In genomic region chr20:44600301-44600700, GRCh38 we compare ENCODE assay signal across 10 cellular contexts. TPM values are rescaled to one million over a fixed set of nuclear protein-coding genes. Genes with fewer than 3 reads are reported as not detected.
A peak's percentile ranks its signal among the peaks of the same experiment; 100 is the strongest.
DNase-seq lines count a peak whose midpoint lies in the region; ATAC-seq, FAIRE-seq and TF ChIP-seq lines count a peak whose summit lies in the region.
"Had no signal": no experiment of that assay in that cellular context is flagged by ENCODE, and none has a peak within 500 bp of the region (broad histone marks: within the 10 kb centered on the region; RNA-seq: fewer than 3 reads in every experiment).

No MANE protein-coding gene starts in this region.

- no peak for ATAC-seq in HepG2
- no peak for ATAC-seq in psoas muscle
- no peak for ATAC-seq in HG03159 (IDR thresholded peaks at IDR 0.05; ENCODE audit: unreplicated experiment)
- no peak for ATAC-seq in foreskin keratinocyte

- peaks cover 7 to 21% (median 12%) of the 10 kb centered on the region in 4 donors for H3K4me1 ChIP-seq in liver (ENCODE audit: control insufficient read depth in 4 of 4, insufficient read depth in 4 of 4, low read length in 3 of 4)
- peaks cover 25% of the 10 kb centered on the region for H3K4me1 ChIP-seq in HepG2 (ENCODE audit: insufficient read depth, low read length)
- peaks cover 4 to 89% of the 10 kb centered on the region in 2 donors for H3K4me1 ChIP-seq in right atrium auricular region
- H3K4me1 ChIP-seq in psoas muscle: peaks cover 88% of the 10 kb centered on the region
- H3K4me1 ChIP-seq in foreskin keratinocyte: no peaks in the 10 kb centered on the region

- DNase-seq in HepG2 (ENCODE audit: low spot score): no peak
- no peak for DNase-seq in right atrium auricular region (ENCODE audit: low spot score)
- DNase-seq in psoas muscle: no peak
- no peak for DNase-seq in HT-29 (ENCODE audit: low spot score)
- DNase-seq in SKM-1 (lab: John Stamatoyannopoulos, UW; ENCODE audit: unreplicated experiment): no peak
- DNase-seq in foreskin keratinocyte: no peak
- DNase-seq: NCI-H1417 treated with DMSO at 0.1 percent for 48 hours, NCI-H524 treated with DMSO at 0.1 percent for 48 hours had no signal

- H3K36me3 ChIP-seq in liver (ENCODE audit: control insufficient read depth in 4 of 4, insufficient read depth in 3 of 4, low read depth in 1 of 4, low read length in 3 of 4) (peaks cover 0 to 1% (median 0%) of the 10 kb centered on the region in 4 donors), HepG2 (replicated peaks in 1 of 2; ENCODE audit: control insufficient read depth in 1 of 2, insufficient read depth in 2 of 2, low read length in 2 of 2) (no peaks in the 10 kb centered on the region), right atrium auricular region (peaks cover under 1% of the 10 kb centered on the region), psoas muscle (ENCODE audit: insufficient read depth in 1 of 2, low read depth in 1 of 2) (peaks cover 0 to 23% of the 10 kb centered on the region in 2 donors)

- WGBS in liver: 88% methylated on average over 4 of the region's 4 CpGs
- WGBS in HepG2 (ENCODE audit: low lambda C conversion rate): 91% methylated on average over 4 of the region's 4 CpGs
- WGBS in psoas muscle, 3 donors: 63 to 74% (median 68%) methylated on average over 4 of the region's 4 CpGs

- H3K27me3 ChIP-seq in liver (ENCODE audit: control insufficient read depth in 4 of 4, insufficient read depth in 4 of 4, low read length in 3 of 4): no peaks in the 10 kb centered on the region
- H3K27me3 ChIP-seq in HepG2 (ENCODE audit: control insufficient read depth in 1 of 2, insufficient read depth in 2 of 2, low read length in 2 of 2): no peaks in the 10 kb centered on the region
- no peaks in the 10 kb centered on the region for H3K27me3 ChIP-seq in right atrium auricular region
- no peaks in the 10 kb centered on the region for H3K27me3 ChIP-seq in psoas muscle (ENCODE audit: insufficient read depth in 3 of 3, low read length in 2 of 3)
- H3K27me3 ChIP-seq in foreskin keratinocyte: no peaks in the 10 kb centered on the region

- TF ChIP-seq EP300 in HepG2 (IDR thresholded peaks at IDR 0.05; ENCODE audit: low read depth in 2 of 2, low read length in 2 of 2) (no peak), HepG2 (CRISPR knock-in tag; IDR thresholded peaks at IDR 0.05; ENCODE audit: borderline replicate concordance) (no peak)

- TF ChIP-seq CTCF in liver (IDR thresholded peaks at IDR 0.05; ENCODE audit: low read depth, low read length, missing input control) (no peak), HepG2 (CRISPR knock-in tag; IDR thresholded peaks at IDR 0.05) (no peak), right atrium auricular region (IDR thresholded peaks at IDR 0.05) (no peak), psoas muscle (IDR thresholded peaks at IDR 0.05) (no peak), foreskin keratinocyte (conservative IDR thresholded peaks at IDR 0.05) (no peak)

- no TSS peak for BruUV-seq in HepG2 (replicated peaks; lab: Mats Ljungman, UMichigan)

- POLR2A ChIA-PET in HepG2 (lab: Yijun Ruan, JAX): no interaction called here

- no peak for TF ChIP-seq POLR2A in HepG2 (IDR thresholded peaks at IDR 0.05; ENCODE audit: insufficient read depth in 1 of 2, low read depth in 2 of 2, low read length in 2 of 2)

- peak overlapping the region; percentile 0 to 51 for H3K27ac ChIP-seq in liver (ENCODE audit: low read depth in 1 of 2, low read length in 2 of 2)
- no peak overlapping the region for H3K27ac ChIP-seq in HepG2 (ENCODE audit: extremely low read length, insufficient read depth, low read length)
- peak overlapping the region; percentile 89 to 95 for H3K27ac ChIP-seq in right atrium auricular region
- peak overlapping the region; percentile 82 for H3K27ac ChIP-seq in psoas muscle
- H3K27ac ChIP-seq in foreskin keratinocyte: no peak overlapping the region

- H3K9ac ChIP-seq in liver (ENCODE audit: low read depth in 1 of 2, low read length in 2 of 2) (no peak overlapping the region), HepG2 (ENCODE audit: insufficient read depth, low read depth, low read length) (no peak overlapping the region)

- intact Hi-C loops in HepG2 (cut with micrococcal nuclease; ENCODE audit: unreplicated experiment): no loop called here
- intact Hi-C loops in psoas muscle (cut with DNase I): no loop called here

- no peaks in the 10 kb centered on the region for H3K9me3 ChIP-seq in liver (ENCODE audit: control insufficient read depth in 4 of 4, low read length in 3 of 4)
- H3K9me3 ChIP-seq in HepG2 (ENCODE audit: low read length): no peaks in the 10 kb centered on the region
- H3K9me3 ChIP-seq in right atrium auricular region: no peaks in the 10 kb centered on the region
- H3K9me3 ChIP-seq in psoas muscle: no peaks in the 10 kb centered on the region

- H3K4me2 ChIP-seq in HepG2 (ENCODE audit: low read depth, low read length): no peak overlapping the region

- H3K79me2 ChIP-seq in HepG2 (ENCODE audit: insufficient read depth, low read length): no peaks in the 10 kb centered on the region

- no peaks in the 10 kb centered on the region for H4K20me1 ChIP-seq in HepG2 (ENCODE audit: insufficient read depth, low read length)

- in situ Hi-C loops in HepG2 (cut with HindIII; ENCODE audit: extremely low pct_ligation_motif_present, low pct_unique_long_range_greater_than_20kb): no loop called here

- no peak for TF ChIP-seq RAD21 in liver (IDR thresholded peaks at IDR 0.05)
- TF ChIP-seq RAD21 in HepG2 (CRISPR knock-in tag; IDR thresholded peaks at IDR 0.05): no peak

- H2AFZ ChIP-seq in HepG2 (ENCODE audit: low read length): no peak overlapping the region

- H3K4me3 ChIP-seq in liver (ENCODE audit: low read depth in 1 of 3, low read length in 3 of 3): no peak overlapping the region
- H3K4me3 ChIP-seq in HepG2 (replicated peaks in 1 of 3; ENCODE audit: insufficient read depth in 1 of 3, low read depth in 2 of 3, low read length in 3 of 3): no peak overlapping the region
- no peak overlapping the region for H3K4me3 ChIP-seq in right atrium auricular region
- H3K4me3 ChIP-seq in psoas muscle: peak overlapping the region; percentile 39

- CTCF ChIA-PET in HepG2 (lab: Yijun Ruan, JAX; ENCODE audit: low intra/inter-chr PET ratio, low total read pairs): no interaction called here

- no peak for FAIRE-seq in HepG2 (lab: Jason Lieb, UNC)

RNA-seq across cellular contexts. Expression of gene PKIG, which starts 17.9 kb away (rescaled TPM):
- total RNA-seq in liver (10 to 100 TPM; 10.6 to 23.1 TPM), HepG2 (2016; rRNA removed; fragmentation: Illumina TruSeq; extraction: Trizol) (44.5 and 47.6 TPM in 2 replicates), right atrium auricular region (100 to 1,000 TPM; 237 to 268 TPM), psoas muscle (100 to 1,000 TPM in 2 of 4 donors, 10 to 100 TPM in 2; 35.2 to 110 (median 88.3) TPM), foreskin keratinocyte (19.9 and 20.7 TPM in 2 replicates)
- polyA plus RNA-seq in liver (10 to 100 TPM; 23.7 to 24.3 TPM), HepG2 (2011; rRNA removed) (30.8 and 31.0 TPM in 2 replicates), psoas muscle (100 to 1,000 TPM in 2 of 3 donors, 10 to 100 TPM in 1; 33.5 to 134 (median 108) TPM), foreskin keratinocyte (23.5 and 25.4 TPM in 2 replicates)
- total RNA-seq in HepG2 (2016; cell fraction: cytosol; rRNA removed; fragmentation: Illumina TruSeq; extraction: Trizol; ENCODE audit: low read depth): 153 and 165 TPM in 2 replicates
- total RNA-seq in HepG2 (2016; cell fraction: insoluble cytoplasmic fraction; rRNA removed; fragmentation: Illumina TruSeq; extraction: Trizol): 46.5 and 47.5 TPM in 2 replicates
- 152 and 172 TPM in 2 replicates for total RNA-seq in HepG2 (2016; cell fraction: membrane; rRNA removed; fragmentation: Illumina TruSeq; extraction: Trizol)
- total RNA-seq in HepG2 (2016; cell fraction: nucleus; rRNA removed; fragmentation: Illumina TruSeq; extraction: Trizol): 15.9 and 17.5 TPM in 2 replicates
- polyA plus RNA-seq in HepG2 (2011; cell fraction: cytosol; rRNA removed): 38.5 and 44.2 TPM in 2 replicates
- 16.9 and 18.1 TPM in 2 replicates for polyA plus RNA-seq in HepG2 (2011; cell fraction: nucleus; rRNA removed)
- 31.8 and 34.8 TPM in 2 replicates for polyA plus RNA-seq in HepG2 (2012)
- polyA plus RNA-seq in HepG2 (2016; cell fraction: cytosol; fragmentation: Illumina TruSeq; extraction: Trizol; ENCODE audit: low read depth): 204 and 234 TPM in 2 replicates
- polyA plus RNA-seq in HepG2 (2016; cell fraction: insoluble cytoplasmic fraction; fragmentation: Illumina TruSeq; extraction: Trizol; ENCODE audit: low read depth): 54.1 and 61.3 TPM in 2 replicates
- 173 and 198 TPM in 2 replicates for polyA plus RNA-seq in HepG2 (2016; cell fraction: membrane; fragmentation: Illumina TruSeq; extraction: Trizol; ENCODE audit: low read depth)
- 31.1 and 35.7 TPM in 2 replicates for polyA plus RNA-seq in HepG2 (2016; cell fraction: nucleus; fragmentation: Illumina TruSeq; extraction: Trizol; ENCODE audit: insufficient read depth, low read depth)
- 5.9 and 22.6 TPM in 2 replicates for polyA minus RNA-seq in HepG2 (2011; rRNA and poly(A)+ RNA removed; ENCODE audit: low replicate concordance)
- polyA minus RNA-seq in HepG2 (2011; cell fraction: cytosol; rRNA and poly(A)+ RNA removed): 13.4 and 14.9 TPM in 2 replicates
- polyA minus RNA-seq in HepG2 (2011; cell fraction: nucleus; rRNA and poly(A)+ RNA removed): 9.3 and 9.9 TPM in 2 replicates
- total RNA-seq in HT-29 (2014; rRNA removed; shearing (Covaris generic)): 0.29 and 1.3 TPM in 2 replicates

RNA-seq across cellular contexts. Expression of gene ADA, which starts 51.2 kb away (rescaled TPM):
- total RNA-seq in liver: 1 to 10 TPM; 2.9 to 7.7 TPM
- 1 to 10 TPM; 2.9 to 3.1 TPM for polyA plus RNA-seq in liver
- total RNA-seq in HepG2 (2016; rRNA removed; fragmentation: Illumina TruSeq; extraction: Trizol): 2.5 and 2.7 TPM in 2 replicates
- total RNA-seq in HepG2 (2016; cell fraction: cytosol; rRNA removed; fragmentation: Illumina TruSeq; extraction: Trizol; ENCODE audit: low read depth): 1.3 and 2.8 TPM in 2 replicates
- total RNA-seq in HepG2 (2016; cell fraction: insoluble cytoplasmic fraction; rRNA removed; fragmentation: Illumina TruSeq; extraction: Trizol): 2.0 and 2.9 TPM in 2 replicates
- 1.9 and 2.5 TPM in 2 replicates for total RNA-seq in HepG2 (2016; cell fraction: membrane; rRNA removed; fragmentation: Illumina TruSeq; extraction: Trizol)
- 1.4 and 1.6 TPM in 2 replicates for total RNA-seq in HepG2 (2016; cell fraction: nucleus; rRNA removed; fragmentation: Illumina TruSeq; extraction: Trizol)
- polyA plus RNA-seq in HepG2 (2011; rRNA removed): 9.8 and 11.3 TPM in 2 replicates
- polyA plus RNA-seq in HepG2 (2011; cell fraction: cytosol; rRNA removed): 9.6 and 12.4 TPM in 2 replicates
- polyA plus RNA-seq in HepG2 (2011; cell fraction: nucleus; rRNA removed): 13.3 and 16.8 TPM in 2 replicates
- polyA plus RNA-seq in HepG2 (2012): 5.1 and 6.0 TPM in 2 replicates
- 2.7 and 3.0 TPM in 2 replicates for polyA plus RNA-seq in HepG2 (2016; cell fraction: cytosol; fragmentation: Illumina TruSeq; extraction: Trizol; ENCODE audit: low read depth)
- polyA plus RNA-seq in HepG2 (2016; cell fraction: insoluble cytoplasmic fraction; fragmentation: Illumina TruSeq; extraction: Trizol; ENCODE audit: low read depth): 4.0 and 4.3 TPM in 2 replicates
- 3.2 TPM in 2 replicates for polyA plus RNA-seq in HepG2 (2016; cell fraction: membrane; fragmentation: Illumina TruSeq; extraction: Trizol; ENCODE audit: low read depth)
- 4.3 and 4.8 TPM in 2 replicates for polyA plus RNA-seq in HepG2 (2016; cell fraction: nucleus; fragmentation: Illumina TruSeq; extraction: Trizol; ENCODE audit: insufficient read depth, low read depth)
- 7.0 and 23.8 TPM in 2 replicates for polyA minus RNA-seq in HepG2 (2011; rRNA and poly(A)+ RNA removed; ENCODE audit: low replicate concordance)
- polyA minus RNA-seq in HepG2 (2011; cell fraction: cytosol; rRNA and poly(A)+ RNA removed): 2.5 and 2.9 TPM in 2 replicates
- polyA minus RNA-seq in HepG2 (2011; cell fraction: nucleus; rRNA and poly(A)+ RNA removed): 2.5 and 2.8 TPM in 2 replicates
- 10 to 100 TPM in 1 of 2 donors, 1 to 10 TPM in 1; 6.3 to 16.7 TPM for total RNA-seq in right atrium auricular region
- 1 to 10 TPM; 3.3 to 4.9 (median 4.0) TPM for total RNA-seq in psoas muscle
- polyA plus RNA-seq in psoas muscle: 1 to 10 TPM; 3.5 to 5.8 (median 4.2) TPM
- 0.39 TPM in 1 of 2 replicates, not detected in the other for total RNA-seq in HT-29 (2014; rRNA removed; shearing (Covaris generic))
- 16.1 and 17.6 TPM in 2 replicates for total RNA-seq in foreskin keratinocyte
- polyA plus RNA-seq in foreskin keratinocyte: 21.3 and 22.9 TPM in 2 replicates

Comparison
In these comparisons a context has a peak if more than half of its experiments do, and no peak if none do; other contexts are left out.
1. H3K27ac ChIP-seq: peak in liver (2 of 2), right atrium auricular region (2 of 2) and psoas muscle (single experiment); none in HepG2 (single experiment) and foreskin keratinocyte (single experiment).